8 cellular contexts compared by ENCODE assay signal in the genomic region with DNA sequence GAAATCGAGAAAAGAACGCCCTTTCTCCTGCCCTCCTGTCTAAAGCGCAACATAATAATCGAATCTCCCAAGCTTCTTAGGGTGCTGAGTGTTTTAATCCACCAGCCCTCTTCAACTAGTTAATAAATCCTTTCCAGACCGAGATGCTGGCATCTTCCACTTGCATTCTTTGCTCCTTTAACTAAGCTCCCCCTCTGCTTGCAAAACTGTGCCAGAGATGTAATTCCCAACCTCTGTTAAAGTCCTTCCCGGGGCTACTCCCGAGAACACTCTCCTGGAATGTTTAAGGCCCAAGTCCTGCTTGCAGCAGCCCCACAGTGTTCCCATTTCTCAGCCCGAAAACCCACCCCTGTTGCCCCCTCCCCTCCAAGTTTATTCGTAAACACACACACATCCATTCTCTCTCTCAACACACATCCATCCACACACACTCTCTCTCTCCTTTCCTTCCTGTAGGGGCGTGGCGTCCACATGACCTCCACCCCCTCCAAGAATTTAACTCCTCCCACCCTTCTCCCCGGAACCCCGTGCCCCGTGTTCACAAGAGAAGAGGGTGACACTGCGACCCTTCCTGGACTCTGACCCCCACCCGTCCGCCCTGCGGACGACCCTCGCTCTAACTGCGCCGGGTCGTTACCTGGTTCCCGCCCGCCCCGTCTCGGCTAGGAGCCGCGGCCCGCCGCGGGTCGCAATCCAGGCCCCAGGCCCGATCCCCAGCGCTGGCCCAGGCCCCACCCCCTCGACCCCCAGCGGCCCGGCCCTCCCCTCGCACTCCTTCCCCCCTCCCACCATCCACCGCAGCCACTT. TPM values are rescaled to one million over a fixed set of nuclear protein-coding genes. Genes with fewer than 3 reads are reported as not detected.
DNase-seq lines count a peak whose midpoint lies in the region; ATAC-seq and TF ChIP-seq lines count a peak whose summit lies in the region.

No MANE protein-coding gene starts in this region.

- peak overlapping the region; percentile 91 for H3K27ac ChIP-seq in PC-9

- H3K4me3 Mint-ChIP-seq in natural killer cell: peak overlapping the region; percentile 72

- BruUV-seq in PC-9 (replicated peaks; lab: Mats Ljungman, UMichigan): no TSS peak

- peak; percentile 55 for ATAC-seq in GM21737 (IDR thresholded peaks at IDR 0.05; ENCODE audit: unreplicated experiment)
- peak; percentile 71 to 87 (median 73) for ATAC-seq in natural killer cell
- peak; percentile 78 for ATAC-seq in stimulated activated naive CD8-positive, alpha-beta T cell treated with anti-CD3 and anti-CD28 coated beads, Interleukin-15, Interleukin-2, amounts not matched to agents 100 U/mL and 50 U/mL, for 24 hours

- POLR2A ChIA-PET in PC-9 (lab: Charles Lee; ENCODE audit: unreplicated experiment): interaction anchor here (0.7 kb wide), 1 partner anchor 21 kb away, joined by 9 read pairs; no protein-coding TSS in a partner anchor

- H3K4me1 Mint-ChIP-seq in natural killer cell: peaks cover 58 to 66% of the 10 kb centered on the region in 2 donors

- no peaks in the 10 kb centered on the region for H3K9me3 ChIP-seq in PC-9 (ENCODE audit: insufficient read depth, low read depth)

- H4K20me1 ChIP-seq in PC-9 (ENCODE audit: insufficient read depth): no peaks in the 10 kb centered on the region

- H3K4me2 ChIP-seq in PC-9: peak overlapping the region; percentile 99

- intact Hi-C loops in PC-9 (cut with micrococcal nuclease; ENCODE audit: unreplicated experiment): loop anchor here (2.0 to 10.0 kb wide), 4 partner anchors 21 to 435 kb away; partner anchors contain the start of gene TRIM41
- intact Hi-C loops in natural killer cell (cut with micrococcal nuclease): loop anchor here (1.0 to 10.0 kb wide), 5 partner anchors 7 to 415 kb away; partner anchors contain the start of genes MGAT1, TRIM41 and ZFP62

- peaks cover 55% of the 10 kb centered on the region for H3K4me1 ChIP-seq in PC-9 (replicated peaks; ENCODE audit: insufficient read depth)

- 0 out of 2 replicates have a peak, but pooled peaks cover 3% of the 10 kb centered on the region for H3K36me3 ChIP-seq in PC-9 (ENCODE audit: low read depth)

- H2AFZ ChIP-seq in PC-9: peak overlapping the region; percentile 88

- no peaks in the 10 kb centered on the region for H3K27me3 ChIP-seq in PC-9 (ENCODE audit: insufficient read depth, low read depth)

- H3K36me3 Mint-ChIP-seq in natural killer cell: no peaks in the 10 kb centered on the region

- no peak for TF ChIP-seq CTCF in PC-9 (conservative IDR thresholded peaks at IDR 0.05)
- no peak for TF ChIP-seq CTCF in natural killer cell (IDR thresholded peaks at IDR 0.05)

- no peaks in the 10 kb centered on the region for H3K9me2 ChIP-seq in PC-9 (ENCODE audit: insufficient read depth)

- H3K27ac Mint-ChIP-seq in natural killer cell: peak overlapping the region; percentile 83 to 96

- peak; percentile 62 for DNase-seq in DMS79 treated with DMSO at 0.1 percent for 48 hours (lab: John Stamatoyannopoulos, UW)
- peak; percentile 93 for DNase-seq in Jurkat, Clone E6-1 (ENCODE audit: low read depth, low spot score)
- DNase-seq in PC-9: peak; percentile 77 to 91
- peak; percentile 56 to 75 for DNase-seq in activated T-helper 1 cell treated with anti-CD3 and anti-CD28 coated beads, Interleukin-2, amount 50 U/mL, for 16 hours (ENCODE audit: low read depth in 1 of 2, low spot score in 1 of 2)
- peak; percentile 90 for DNase-seq in fibroblast of peridontal ligament (ENCODE audit: extremely low read depth)
- DNase-seq in natural killer cell: peak; percentile 80
- peak; percentile 80 for DNase-seq in stimulated activated naive CD8-positive, alpha-beta T cell treated with anti-CD3 and anti-CD28 coated beads, Interleukin-15, Interleukin-2, amounts not matched to agents 100 U/mL and 50 U/mL, for 24 hours

- H3K4me3 ChIP-seq in Jurkat, Clone E6-1 (ENCODE audit: low read length): peak overlapping the region; percentile 60
- H3K4me3 ChIP-seq in PC-9: peak overlapping the region; percentile 95

- H3K9me3 Mint-ChIP-seq in natural killer cell: no peaks in the 10 kb centered on the region

- H3K27me3 Mint-ChIP-seq in natural killer cell (ENCODE audit: low read depth in 2 of 2): no peaks in the 10 kb centered on the region

- CTCF ChIA-PET in PC-9 (lab: Charles Lee): no interaction called here

- H3F3A ChIP-seq in PC-9 (ENCODE audit: insufficient read depth, low read depth): peaks cover 36% of the 10 kb centered on the region

- peaks cover 53% of the 10 kb centered on the region for H3K79me2 ChIP-seq in PC-9 (ENCODE audit: low read depth)

RNA-seq across cellular contexts. Expression of gene MGAT1, which starts 7.0 kb away (rescaled TPM):
- polyA plus RNA-seq in Jurkat, Clone E6-1 (2012; ENCODE audit: insufficient read depth, insufficient read length): 67.0 TPM
- total RNA-seq in PC-9 (2021) (96.6 and 103 TPM in 2 replicates), natural killer cell (100 to 1,000 TPM; 105 to 149 (median 130) TPM)

RNA-seq across cellular contexts. Expression of gene ZFP62, which starts 51.5 kb away (rescaled TPM):
- polyA plus RNA-seq in Jurkat, Clone E6-1 (2012; ENCODE audit: insufficient read depth, insufficient read length): 30.5 TPM
- total RNA-seq in PC-9 (2021) (48.6 and 57.3 TPM in 2 replicates), natural killer cell (10 to 100 TPM; 16.6 to 21.0 (median 20.3) TPM)

Comparison
In these comparisons a context has a peak if more than half of its experiments do, and no peak if none do; other contexts are left out.
1. Peak in every context shown above with its lines: DNase-seq, ATAC-seq, H3K4me3 ChIP-seq and H3K27ac ChIP-seq.